8 cellular contexts compared by ENCODE assay signal in genomic region chr5:134527156-134527960, GRCh38. TPM values are rescaled to one million over a fixed set of nuclear protein-coding genes. Genes with fewer than 3 reads are reported as not detected.
DNase-seq lines count a peak whose midpoint lies in the region; ATAC-seq and TF ChIP-seq lines count a peak whose summit lies in the region.

No MANE protein-coding gene starts in this region.

- H2AFZ ChIP-seq in DND-41 (ENCODE audit: low read depth, low read length): peak overlapping the region; percentile 89
- H2AFZ ChIP-seq in neuronal stem cell (ENCODE audit: low read length): peak overlapping the region; percentile 98

- H3K79me1 ChIP-seq in neuronal stem cell (ENCODE audit: low read depth, low read length): no peaks in the 10 kb centered on the region

- DNase-seq in DND-41: peak; percentile 96
- peak; percentile 82 to 89 for DNase-seq in Kasumi-1 (lab: John Stamatoyannopoulos, UW)
- DNase-seq in SHP77 treated with DMSO at 0.1 percent for 48 hours (lab: John Stamatoyannopoulos, UW): peak; percentile 50
- DNase-seq in activated naive CD4-positive, alpha-beta T cell (lab: John Stamatoyannopoulos, UW): peak; percentile 28 to 63 (median 42)
- peak; percentile 91 for DNase-seq in foreskin melanocyte
- peak; percentile 89 for DNase-seq in neuronal stem cell (ENCODE audit: low spot score)
- peak in 47 of 49 donors; percentile 49 to 97 (median 78) for DNase-seq in substantia nigra (lab: John Stamatoyannopoulos, UW)

- H3K4me3 ChIP-seq in DND-41 (ENCODE audit: low read depth in 1 of 2, low read length in 2 of 2) (peak overlapping the region; percentile 92 to 94), neuronal stem cell (ENCODE audit: low read length in 2 of 2) (peak overlapping the region; percentile 79 to 85)

- H3K9ac ChIP-seq in DND-41 (ENCODE audit: low read depth, low read length): peak overlapping the region; percentile 91
- peak overlapping the region; percentile 71 for H3K9ac ChIP-seq in neuronal stem cell (ENCODE audit: low read depth, low read length, poor library complexity)

- peak overlapping the region; percentile 2 for H3K14ac ChIP-seq in neuronal stem cell (ENCODE audit: low read length)

- peak overlapping the region; percentile 38 for H3K18ac ChIP-seq in neuronal stem cell (ENCODE audit: low read length)

- TF ChIP-seq CTCF in DND-41 (IDR thresholded peaks at IDR 0.05; ENCODE audit: borderline replicate concordance, extremely low read depth, low read length, poor library complexity, severe bottlenecking): peak; percentile 84

- peak overlapping the region; percentile 11 for H2BK15ac ChIP-seq in neuronal stem cell (ENCODE audit: low read length)

- no peak overlapping the region for H4K91ac ChIP-seq in neuronal stem cell (ENCODE audit: low read depth, low read length, poor library complexity)

- ATAC-seq in DND-41 (ENCODE audit: insufficient read depth, low read depth) (peak; percentile 70), GM21737 (IDR thresholded peaks at IDR 0.05; ENCODE audit: unreplicated experiment) (peak; percentile 48)

- no peak overlapping the region for H4K8ac ChIP-seq in neuronal stem cell (ENCODE audit: low read depth, low read length)

- peak overlapping the region; percentile 98 for H3K4me2 ChIP-seq in DND-41 (ENCODE audit: insufficient read depth, low read length)
- H3K4me2 ChIP-seq in neuronal stem cell (ENCODE audit: insufficient read depth, low read length, poor library complexity, severe bottlenecking): peak overlapping the region; percentile 94

- H3K36me3 ChIP-seq in DND-41 (ENCODE audit: insufficient read depth, low read length) (peaks cover 22% of the 10 kb centered on the region), neuronal stem cell (replicated peaks in 1 of 2; ENCODE audit: control insufficient read depth in 2 of 2, insufficient read depth in 2 of 2, low read length in 2 of 2) (no peaks in the 10 kb centered on the region)

- peaks cover 48% of the 10 kb centered on the region for H4K20me1 ChIP-seq in DND-41 (ENCODE audit: insufficient read depth, low read length)

- no peak overlapping the region for H2BK5ac ChIP-seq in neuronal stem cell (ENCODE audit: low read length)

- H3K9me3 ChIP-seq in DND-41 (ENCODE audit: insufficient read depth, low read length, severe bottlenecking) (no peaks in the 10 kb centered on the region), neuronal stem cell (replicated peaks in 1 of 2; ENCODE audit: control insufficient read depth in 2 of 2, insufficient read depth in 1 of 2, low read depth in 1 of 2, low read length in 2 of 2) (no peaks in the 10 kb centered on the region)

- H3K27ac ChIP-seq in DND-41 (ENCODE audit: low read length) (peak overlapping the region; percentile 94), neuronal stem cell (replicated peaks; ENCODE audit: low read length) (peak overlapping the region; percentile 74), substantia nigra (ENCODE audit: low read depth, low read length, poor library complexity, severe bottlenecking) (peak overlapping the region; percentile 100)

- no peak overlapping the region for H2BK12ac ChIP-seq in neuronal stem cell (ENCODE audit: low read length)

- H3K27me3 ChIP-seq in DND-41 (ENCODE audit: insufficient read depth, low read length, poor library complexity) (peaks cover 3% of the 10 kb centered on the region), neuronal stem cell (ENCODE audit: control insufficient read depth in 3 of 3, insufficient read depth in 3 of 3, low read depth in 1 of 3, low read length in 3 of 3) (peaks cover 11 to 60% (median 28%) of the 10 kb centered on the region in 3 experiments)

- H2BK120ac ChIP-seq in neuronal stem cell (ENCODE audit: low read depth, low read length): peak overlapping the region; percentile 61

- peaks cover 71% of the 10 kb centered on the region for H3K79me2 ChIP-seq in DND-41 (ENCODE audit: insufficient read depth, low read length)

- H3K4me1 ChIP-seq in DND-41 (ENCODE audit: insufficient read depth, low read length): peaks cover 34% of the 10 kb centered on the region
- peaks cover 8 to 24% of the 10 kb centered on the region in 2 donors for H3K4me1 ChIP-seq in neuronal stem cell (ENCODE audit: control insufficient read depth in 2 of 2, insufficient read depth in 1 of 2, low read depth in 1 of 2, low read length in 2 of 2)

- peak overlapping the region; percentile 43 for H2AK5ac ChIP-seq in neuronal stem cell (ENCODE audit: low read depth, low read length)

- WGBS in neuronal stem cell (ENCODE audit: extremely low coverage in 2 of 2, insufficient read length in 2 of 2, insufficient replicate concordance in 1 of 2), 2 donors: no CpG with 5 or more reads among the region's 57 CpGs

- peak overlapping the region; percentile 21 for H3K23ac ChIP-seq in neuronal stem cell (ENCODE audit: low read depth, low read length, poor library complexity)

- no peak overlapping the region for H3K4ac ChIP-seq in neuronal stem cell (ENCODE audit: low read length)

RNA-seq across cellular contexts. Expression of gene JADE2, which starts 1.9 kb away (rescaled TPM):
- 1.5 TPM for polyA plus RNA-seq in neuronal stem cell (2013, experiment 1 of 2)
- polyA plus RNA-seq in neuronal stem cell (2013, experiment 2 of 2): 1.3 TPM

Comparison
In these comparisons a context has a peak if more than half of its experiments do, and no peak if none do; other contexts are left out.
1. Peak in every context shown above with its lines: DNase-seq, ATAC-seq, H3K4me3 ChIP-seq and H3K27ac ChIP-seq.
2. DNase-seq: peak in every context shown above with its lines; median percentile 96 in DND-41; 91 in foreskin melanocyte; 89 in neuronal stem cell; 86 in Kasumi-1; 78 in substantia nigra; 50 in SHP77 treated with DMSO at 0.1 percent for 48 hours; 42 in activated naive CD4-positive, alpha-beta T cell.